Comparison of ENCODE assay signal across 10 cellular contexts in genomic region chr10:71621263-71621751, GRCh38.
A peak's percentile ranks its signal among the peaks of the same experiment; 100 is the strongest.
DNase-seq lines count a peak whose midpoint lies in the region; ATAC-seq, FAIRE-seq and TF ChIP-seq lines count a peak whose summit lies in the region.
"Had no signal": no experiment of that assay in that cellular context is flagged by ENCODE, and none has a peak within 500 bp of the region (broad histone marks: within the 10 kb centered on the region; RNA-seq: fewer than 3 reads in every experiment).

No MANE protein-coding gene starts in this region.

- TF ChIP-seq CTCF in K562 (IDR thresholded peaks at IDR 0.05 in 2 of 3, conservative IDR thresholded peaks at IDR 0.05 in 1 of 3; ENCODE audit: insufficient read depth in 2 of 3, low read depth in 1 of 3, low read length in 3 of 3) (no peak), sigmoid colon (IDR thresholded peaks at IDR 0.05) (no peak)

- WGBS in GM23248 (ENCODE audit: low coverage in 1 of 2, low lambda C conversion rate in 2 of 2, missing lambda C conversion rate in 2 of 2), 2 experiments: 30 to 33% methylated on average over 10 of the region's 10 CpGs
- 41% methylated on average over 10 of the region's 10 CpGs for WGBS in K562 (ENCODE audit: insufficient coverage, low coverage, missing lambda C conversion rate)
- WGBS in sigmoid colon, 2 donors: 73 to 82% methylated on average over 10 of the region's 10 CpGs

- H3K79me2 ChIP-seq in GM23248 (ENCODE audit: insufficient read depth): no peaks in the 10 kb centered on the region
- H3K79me2 ChIP-seq in K562 (ENCODE audit: control insufficient read depth, insufficient read depth, low read length): no peaks in the 10 kb centered on the region

- POLR2A ChIA-PET in K562 (lab: Yijun Ruan, JAX): interaction anchor here (0.6 to 1.6 kb wide), 5 partner anchors 12 to 60 kb away, joined by 3 to 9 read pairs (median 4); no protein-coding TSS in a partner anchor
- POLR2A ChIA-PET in CD8-positive, alpha-beta memory T cell (lab: Charles Lee): no interaction called here

- no peak overlapping the region for H3K27ac Mint-ChIP-seq in activated naive CD8-positive, alpha-beta T cell treated with anti-CD3 and anti-CD28 coated beads for 36 hours
- H3K27ac Mint-ChIP-seq in CD8-positive, alpha-beta memory T cell: no peak overlapping the region

- peak; percentile 60 for FAIRE-seq in K562 (lab: Jason Lieb, UNC)

- H3K4me1 ChIP-seq in GM23248 (ENCODE audit: insufficient read depth) (peaks cover 15% of the 10 kb centered on the region), K562 (replicated peaks in 1 of 2; ENCODE audit: control insufficient read depth in 2 of 2, insufficient read depth in 2 of 2, low read length in 2 of 2) (peaks cover 23 to 47% of the 10 kb centered on the region in 2 experiments; a peak in 4 of 5 replicates), sigmoid colon (peaks cover 0 to 40% (median 30%) of the 10 kb centered on the region in 4 donors)
- H3K4me1 ChIP-seq in CD8-positive, alpha-beta memory T cell (ENCODE audit: insufficient read depth, low read length): no peaks in the 10 kb centered on the region

- peaks cover 2% of the 10 kb centered on the region for H3K4me1 Mint-ChIP-seq in activated naive CD8-positive, alpha-beta T cell treated with anti-CD3 and anti-CD28 coated beads for 36 hours
- no peaks in the 10 kb centered on the region for H3K4me1 Mint-ChIP-seq in CD8-positive, alpha-beta memory T cell

- CTCF ChIA-PET in K562 (lab: Yijun Ruan, JAX; ENCODE audit: low intra/inter-chr PET ratio): no interaction called here
- CTCF ChIA-PET in CD8-positive, alpha-beta memory T cell (lab: Charles Lee): no interaction called here

- no peak overlapping the region for H3K27ac ChIP-seq in GM23248
- no peak overlapping the region for H3K27ac ChIP-seq in K562 (ENCODE audit: extremely low read depth, low read depth, low read length)
- peak overlapping the region; percentile 48 to 86 (median 56) for H3K27ac ChIP-seq in sigmoid colon
- H3K27ac ChIP-seq in CD8-positive, alpha-beta memory T cell (ENCODE audit: low read depth, low read length): no peak overlapping the region

- H3K9me3 ChIP-seq in GM23248 (ENCODE audit: low read depth) (no peaks in the 10 kb centered on the region), K562 (replicated peaks; ENCODE audit: control insufficient read depth, insufficient read depth, low read depth, low read length) (no peaks in the 10 kb centered on the region), sigmoid colon (no peaks in the 10 kb centered on the region)
- H3K9me3 ChIP-seq in CD8-positive, alpha-beta memory T cell (ENCODE audit: low read length): no peaks in the 10 kb centered on the region

- no peaks in the 10 kb centered on the region for H3K9me3 Mint-ChIP-seq in activated naive CD8-positive, alpha-beta T cell treated with anti-CD3 and anti-CD28 coated beads for 36 hours
- no peaks in the 10 kb centered on the region for H3K9me3 Mint-ChIP-seq in CD8-positive, alpha-beta memory T cell

- BruUV-seq in K562 (replicated peaks; lab: Mats Ljungman, UMichigan): no TSS peak

- intact Hi-C loops in K562 (cut with micrococcal nuclease): loop anchor here (5.0 kb wide), 1 partner anchor 86 kb away; no protein-coding TSS in a partner anchor
- intact Hi-C loops in sigmoid colon (cut with DNase I): no loop called here

- DNase-seq in GM23248 (peak; percentile 46), K562 (ENCODE audit: extremely low read depth in 1 of 4, low spot score in 3 of 4) (peak in 1 of 4 experiments; percentile 34), inferior parietal cortex (ENCODE audit: extremely low spot score) (peak; percentile 49), sigmoid colon (peak; percentile 87)
- no peak for DNase-seq in stimulated activated naive CD8-positive, alpha-beta T cell treated with anti-CD3 and anti-CD28 coated beads, Interleukin-15, Interleukin-2, amounts not matched to agents 100 U/mL and 50 U/mL, for 24 hours
- DNase-seq in activated naive CD8-positive, alpha-beta T cell treated with anti-CD3 and anti-CD28 coated beads for 36 hours: no peak
- DNase-seq in CD8-positive, alpha-beta memory T cell: no peak
- DNase-seq: activated CD4-positive, CD25-positive, alpha-beta regulatory T cell treated with anti-CD3 and anti-CD28 coated beads, Interleukin-2, amount 50 U/mL, for 72 hours; COR-L47 had no signal

- in situ Hi-C loops in GM23248 (cut with MboI): no loop called here
- in situ Hi-C loops in K562 (cut with MboI): no loop called here

- H3K27me3 ChIP-seq in GM23248 (replicated peaks; ENCODE audit: insufficient read depth) (no peaks in the 10 kb centered on the region), K562 (ENCODE audit: control insufficient read depth in 2 of 2, insufficient read depth in 2 of 2, low read length in 2 of 2) (no peaks in the 10 kb centered on the region), sigmoid colon (no peaks in the 10 kb centered on the region)
- H3K27me3 ChIP-seq in CD8-positive, alpha-beta memory T cell (ENCODE audit: insufficient read depth, low read length, poor library complexity, severe bottlenecking): no peaks in the 10 kb centered on the region

- TF ChIP-seq RAD21 in K562 (CRISPR knock-in tag; conservative IDR thresholded peaks at IDR 0.05 in 1 of 2, IDR thresholded peaks at IDR 0.05 in 1 of 2): peak in 1 of 2 experiments; percentile 11; a peak in 1 of 4 replicates

- H4K20me1 ChIP-seq in GM23248 (ENCODE audit: insufficient read depth): no peaks in the 10 kb centered on the region
- H4K20me1 ChIP-seq in K562 (replicated peaks; ENCODE audit: control insufficient read depth, insufficient read depth, low read length): no peaks in the 10 kb centered on the region

- ATAC-seq in K562: 0 out of 3 replicates have a peak, but pooled peaks have one; percentile 13
- no peak for ATAC-seq in stimulated activated naive CD8-positive, alpha-beta T cell treated with anti-CD3 and anti-CD28 coated beads, Interleukin-15, Interleukin-2, amounts not matched to agents 100 U/mL and 50 U/mL, for 24 hours
- no peak for ATAC-seq in HG03354 (IDR thresholded peaks at IDR 0.05; ENCODE audit: poor library complexity, severe bottlenecking, unreplicated experiment)

- H2AFZ ChIP-seq in GM23248 (no peak overlapping the region), K562 (ENCODE audit: low read depth, low read length) (peak overlapping the region; percentile 97)

- H3K36me3 ChIP-seq in GM23248 (ENCODE audit: low read depth) (no peaks in the 10 kb centered on the region), K562 (ENCODE audit: control insufficient read depth, insufficient read depth, low read length) (no peaks in the 10 kb centered on the region), sigmoid colon (no peaks in the 10 kb centered on the region)
- no peaks in the 10 kb centered on the region for H3K36me3 ChIP-seq in CD8-positive, alpha-beta memory T cell (ENCODE audit: insufficient read depth, low read length)

- H3K4me3 Mint-ChIP-seq in activated naive CD8-positive, alpha-beta T cell treated with anti-CD3 and anti-CD28 coated beads for 36 hours: no peak overlapping the region
- H3K4me3 Mint-ChIP-seq in CD8-positive, alpha-beta memory T cell: no peak overlapping the region

- no peaks in the 10 kb centered on the region for H3K9me2 ChIP-seq in GM23248 (ENCODE audit: insufficient read depth)

- no peak for TF ChIP-seq POLR2A in K562 (conservative IDR thresholded peaks at IDR 0.05)
- TF ChIP-seq POLR2A in sigmoid colon (IDR thresholded peaks at IDR 0.05): no peak

- no peak for TF ChIP-seq EP300 in K562 (IDR thresholded peaks at IDR 0.05; ENCODE audit: low read length)
- TF ChIP-seq EP300 in sigmoid colon (IDR thresholded peaks at IDR 0.05): peak in 1 of 4 donors; percentile 18

- H3K36me3 Mint-ChIP-seq in activated naive CD8-positive, alpha-beta T cell treated with anti-CD3 and anti-CD28 coated beads for 36 hours: no peaks in the 10 kb centered on the region
- no peaks in the 10 kb centered on the region for H3K36me3 Mint-ChIP-seq in CD8-positive, alpha-beta memory T cell

- H3K27me3 Mint-ChIP-seq in activated naive CD8-positive, alpha-beta T cell treated with anti-CD3 and anti-CD28 coated beads for 36 hours: no peaks in the 10 kb centered on the region
- H3K27me3 Mint-ChIP-seq in CD8-positive, alpha-beta memory T cell: peaks cover 9 to 10% of the 10 kb centered on the region in 2 donors

- H3K4me2 ChIP-seq in GM23248 (ENCODE audit: unreplicated experiment): no peak overlapping the region
- no peak overlapping the region for H3K4me2 ChIP-seq in K562 (ENCODE audit: insufficient read depth, low read length)

- H3K9me1 ChIP-seq in K562 (ENCODE audit: control insufficient read depth, insufficient read depth, low read length): no peaks in the 10 kb centered on the region

- H3K9ac ChIP-seq in GM23248: no peak overlapping the region
- H3K9ac ChIP-seq in K562 (ENCODE audit: insufficient read depth in 1 of 2, low read depth in 2 of 2, low read length in 2 of 2): peak overlapping the region in 1 of 2 experiments; percentile 33; a peak in 1 of 4 replicates

- H3F3A ChIP-seq in GM23248 (ENCODE audit: insufficient read depth): no peaks in the 10 kb centered on the region

- H3K4me3 ChIP-seq in GM23248 (no peak overlapping the region), K562 (no peak overlapping the region), sigmoid colon (no peak overlapping the region)
- H3K4me3 ChIP-seq in CD8-positive, alpha-beta memory T cell (ENCODE audit: low read length): no peak overlapping the region

TF ChIP-seq in K562, 482 proteins besides CTCF, POLR2A, EP300 and RAD21 (continues in another document):
- TF ChIP-seq ZBTB34 (CRISPR knock-in tag; IDR thresholded peaks at IDR 0.05): no peak
- no peak for TF ChIP-seq MCM7 (IDR thresholded peaks at IDR 0.05)
- TF ChIP-seq NFIC (IDR thresholded peaks at IDR 0.05): no peak
- TF ChIP-seq ZNF347 (CRISPR knock-in tag; IDR thresholded peaks at IDR 0.05; ENCODE audit: low read depth): no peak
- TF ChIP-seq ZFPM2 (CRISPR knock-in tag; IDR thresholded peaks at IDR 0.05): no peak
- no peak for TF ChIP-seq CHCHD3 (CRISPR knock-in tag; IDR thresholded peaks at IDR 0.05)
- TF ChIP-seq NRF1 (conservative IDR thresholded peaks at IDR 0.05 in 1 of 2, IDR thresholded peaks at IDR 0.05 in 1 of 2): 0 out of 4 replicates have a peak, but pooled peaks of 1 of the 2 experiments have one; percentile 10
- TF ChIP-seq ZNF253 (CRISPR knock-in tag; conservative IDR thresholded peaks at IDR 0.05): no peak
- TF ChIP-seq KLF16 (IDR thresholded peaks at IDR 0.05): no peak

Comparison
In these comparisons a context has a peak if more than half of its experiments do, and no peak if none do; other contexts are left out.
1. DNase-seq: peak in GM23248 (single experiment), inferior parietal cortex (single experiment) and sigmoid colon (single experiment); none in stimulated activated naive CD8-positive, alpha-beta T cell treated with anti-CD3 and anti-CD28 coated beads, Interleukin-15, Interleukin-2, amounts not matched to agents 100 U/mL and 50 U/mL, for 24 hours (single experiment), activated naive CD8-positive, alpha-beta T cell treated with anti-CD3 and anti-CD28 coated beads for 36 hours (single experiment) and CD8-positive, alpha-beta memory T cell (0 of 5).
2. H3K27ac ChIP-seq: peak in sigmoid colon (4 of 4); none in GM23248 (single experiment), K562 (single experiment) and CD8-positive, alpha-beta memory T cell (single experiment).